ENCODE assay signal across 19 cellular contexts in genomic region chr13:106096661-106097092, GRCh38.
A peak's percentile ranks its signal among the peaks of the same experiment; 100 is the strongest.
DNase-seq lines count a peak whose midpoint lies in the region; ATAC-seq and TF ChIP-seq lines count a peak whose summit lies in the region.
"Had no signal": no experiment of that assay in that cellular context is flagged by ENCODE, and none has a peak within 500 bp of the region (broad histone marks: within the 10 kb centered on the region; RNA-seq: fewer than 3 reads in every experiment).

No MANE protein-coding gene starts in this region.

- H3K36me3 ChIP-seq in colonic mucosa (no peaks in the 10 kb centered on the region), mucosa of stomach (ENCODE audit: control insufficient read depth, insufficient read depth, low read length) (no peaks in the 10 kb centered on the region), endodermal cell (ENCODE audit: control insufficient read depth, insufficient read depth, low read length) (no peaks in the 10 kb centered on the region)
- H3K36me3 ChIP-seq: heart right ventricle, SJSA1 had no signal

- no peak for TF ChIP-seq CTCF in C4-2B (conservative IDR thresholded peaks at IDR 0.05)
- TF ChIP-seq CTCF in colonic mucosa (IDR thresholded peaks at IDR 0.05), result no peak
- TF ChIP-seq CTCF in endodermal cell (conservative IDR thresholded peaks at IDR 0.05), result no peak

- H3K27me3 ChIP-seq in colonic mucosa (no peaks in the 10 kb centered on the region), mucosa of stomach (ENCODE audit: control insufficient read depth, insufficient read depth, low read length) (no peaks in the 10 kb centered on the region), endodermal cell (ENCODE audit: control insufficient read depth, insufficient read depth, low read length, poor library complexity, severe bottlenecking) (no peaks in the 10 kb centered on the region)
- H3K27me3 ChIP-seq: heart right ventricle, SJSA1 had no signal

- H3K27ac Mint-ChIP-seq in endodermal cell, result no peak overlapping the region
- H3K27ac Mint-ChIP-seq: naive thymus-derived CD4-positive, alpha-beta T cell had no signal

- intact Hi-C loops in colonic mucosa (cut with DNase I), result loop anchor here (10.0 kb wide), 1 partner anchor 238 kb away; no protein-coding TSS in a partner anchor

- H3K36me3 Mint-ChIP-seq in endodermal cell (ENCODE audit: low read depth), result no peaks in the 10 kb centered on the region
- H3K36me3 Mint-ChIP-seq: naive thymus-derived CD4-positive, alpha-beta T cell had no signal

- H3K4me3 ChIP-seq in colonic mucosa (no peak overlapping the region), mucosa of stomach (ENCODE audit: low read length) (no peak overlapping the region), endodermal cell (ENCODE audit: low read length) (no peak overlapping the region)
- H3K4me3 ChIP-seq: heart right ventricle, SJSA1 had no signal

- DNase-seq in LHCN-M2 (ENCODE audit: low read depth) (peak; percentile 68), colonic mucosa (no peak), COLO668 (lab: John Stamatoyannopoulos, UW; ENCODE audit: unreplicated experiment) (no peak), endodermal cell (no peak)
- no peak for DNase-seq in activated CD4-positive, alpha-beta T cell treated with anti-CD3 and anti-CD28 coated beads, Interleukin-2, amount 50 U/mL, for 4 hours
- DNase-seq: activated CD4-positive, alpha-beta T cell treated with anti-CD3 and anti-CD28 coated beads, Interleukin-2, amount 50 U/mL, for 1 hour; activated T-cell treated with anti-CD3 and anti-CD28 coated beads, Interleukin-2, amount 50 U/mL, for 48 hours; cerebellar nuclear complex; erythroblast; heart right ventricle; left cardiac atrium; naive thymus-derived CD4-positive, alpha-beta T cell; NCI-H1092; NCI-H2171; T1000 had no signal

- no peak overlapping the region for H3K4me3 Mint-ChIP-seq in endodermal cell
- H3K4me3 Mint-ChIP-seq: naive thymus-derived CD4-positive, alpha-beta T cell had no signal

- H3K27ac ChIP-seq in C4-2B, result peak overlapping the region; percentile 41; the same call in 1 of the 2 replicates
- H3K27ac ChIP-seq in colonic mucosa, result peak overlapping the region; percentile 92
- no peak overlapping the region for H3K27ac ChIP-seq in endodermal cell (ENCODE audit: low read depth, low read length)
- H3K27ac ChIP-seq: heart right ventricle, SJSA1 had no signal

- H3K9ac ChIP-seq in colonic mucosa (ENCODE audit: low read depth in 2 of 2, low read length in 2 of 2) (peak overlapping the region in 1 of 2 donors; percentile 49), mucosa of stomach (ENCODE audit: low read length) (peak overlapping the region; percentile 54), endodermal cell (ENCODE audit: extremely low read depth, low read length, poor library complexity, severe bottlenecking) (no peak overlapping the region)

- no peaks in the 10 kb centered on the region for H3K9me3 Mint-ChIP-seq in endodermal cell

- H3K4me1 ChIP-seq in colonic mucosa (peaks cover 10% of the 10 kb centered on the region), mucosa of stomach (ENCODE audit: control insufficient read depth, insufficient read depth, low read length) (peaks cover 58% of the 10 kb centered on the region), endodermal cell (ENCODE audit: control insufficient read depth, insufficient read depth, low read length) (peaks cover 20% of the 10 kb centered on the region)

- H3K9me3 ChIP-seq in colonic mucosa (no peaks in the 10 kb centered on the region), mucosa of stomach (ENCODE audit: control insufficient read depth, low read length) (no peaks in the 10 kb centered on the region), endodermal cell (ENCODE audit: control insufficient read depth, low read length) (no peaks in the 10 kb centered on the region)
- H3K9me3 ChIP-seq: heart right ventricle, SJSA1 had no signal

- no peak for ATAC-seq in GM21723 (IDR thresholded peaks at IDR 0.05; ENCODE audit: unreplicated experiment)
- ATAC-seq: heart right ventricle; left cardiac atrium; naive thymus-derived CD4-positive, alpha-beta T cell had no signal

- peaks cover 35% of the 10 kb centered on the region for H3K4me1 Mint-ChIP-seq in endodermal cell
- H3K4me1 Mint-ChIP-seq: naive thymus-derived CD4-positive, alpha-beta T cell had no signal

- 88 to 100% methylated on average over 2 to 4 of the region's 4 CpGs for WGBS in endodermal cell (ENCODE audit: insufficient coverage in 1 of 2, insufficient read length in 1 of 2), 2 experiments

- peaks cover 4% of the 10 kb centered on the region for H3K27me3 Mint-ChIP-seq in endodermal cell (ENCODE audit: insufficient read depth)
